14 cellular contexts compared by ENCODE assay signal in genomic region chr2:20551231-20551944, GRCh38.
DNase-seq lines count a peak whose midpoint lies in the region; ATAC-seq and TF ChIP-seq lines count a peak whose summit lies in the region.
"Had no signal": no experiment of that assay in that cellular context is flagged by ENCODE, and none has a peak within 500 bp of the region (broad histone marks: within the 10 kb centered on the region; RNA-seq: fewer than 3 reads in every experiment).

No MANE protein-coding gene starts in this region.

- no peaks in the 10 kb centered on the region for H3K9me2 ChIP-seq in SK-N-SH

- H3K9me3 ChIP-seq in BLaER1 treated with 17β-estradiol and CSF1 and Interleukin-3, amounts not matched to agents 10 nM and 100 nM (replicated peaks in 1 of 11): peaks cover 0 to 2% (median 0%) of the 10 kb centered on the region in 11 experiments; a peak in 1 of 22 replicates
- H3K9me3 ChIP-seq in SK-N-SH (no peaks in the 10 kb centered on the region), right cardiac atrium (ENCODE audit: control insufficient read depth, low read length) (no peaks in the 10 kb centered on the region), prostate gland (no peaks in the 10 kb centered on the region)

- H3K4me1 ChIP-seq in BLaER1 treated with 17β-estradiol and CSF1 and Interleukin-3, amounts not matched to agents 10 nM and 100 nM: peaks cover 19 to 51% (median 35%) of the 10 kb centered on the region in 10 experiments; a peak in 19 of 20 replicates
- H3K4me1 ChIP-seq in SK-N-SH (ENCODE audit: control insufficient read depth in 1 of 2, insufficient read depth in 2 of 2, low read depth in 1 of 2, low read length in 1 of 2) (peaks cover 6 to 24% of the 10 kb centered on the region in 2 experiments; a peak in 3 of 4 replicates), right cardiac atrium (ENCODE audit: control insufficient read depth, insufficient read depth, low read length) (no peaks in the 10 kb centered on the region), prostate gland (replicated peaks) (no peaks in the 10 kb centered on the region)

- H3K4me3 ChIP-seq in BLaER1 treated with 17β-estradiol and CSF1 and Interleukin-3, amounts not matched to agents 10 nM and 100 nM: no peak overlapping the region
- no peak overlapping the region for H3K4me3 ChIP-seq in SK-N-SH (ENCODE audit: low read depth in 2 of 2, low read length in 1 of 2)
- H3K4me3 ChIP-seq in right cardiac atrium (ENCODE audit: low read length): no peak overlapping the region
- no peak overlapping the region for H3K4me3 ChIP-seq in prostate gland

- no peak overlapping the region for H3K9ac ChIP-seq in BLaER1 treated with 17β-estradiol and CSF1 and Interleukin-3, amounts not matched to agents 10 nM and 100 nM
- no peak overlapping the region for H3K9ac ChIP-seq in SK-N-SH

- no peaks in the 10 kb centered on the region for H3K79me2 ChIP-seq in SK-N-SH (ENCODE audit: insufficient read depth)

- H3K36me3 ChIP-seq in BLaER1 treated with 17β-estradiol and CSF1 and Interleukin-3, amounts not matched to agents 10 nM and 100 nM: no peaks in the 10 kb centered on the region
- H3K36me3 ChIP-seq in SK-N-SH (replicated peaks in 1 of 2; ENCODE audit: control insufficient read depth in 1 of 2, insufficient read depth in 2 of 2, low read length in 1 of 2) (no peaks in the 10 kb centered on the region), prostate gland (no peaks in the 10 kb centered on the region)

- no peak for TF ChIP-seq RAD21 in SK-N-SH (IDR thresholded peaks at IDR 0.05; ENCODE audit: low read length)

- peaks cover 0 to 1% (median 0%) of the 10 kb centered on the region in 11 experiments; a peak in 2 of 22 replicates for H3K27me3 ChIP-seq in BLaER1 treated with 17β-estradiol and CSF1 and Interleukin-3, amounts not matched to agents 10 nM and 100 nM
- H3K27me3 ChIP-seq in SK-N-SH (ENCODE audit: insufficient read depth) (no peaks in the 10 kb centered on the region), right cardiac atrium (ENCODE audit: control insufficient read depth, insufficient read depth) (no peaks in the 10 kb centered on the region), prostate gland (replicated peaks; ENCODE audit: insufficient read depth) (no peaks in the 10 kb centered on the region)

- intact Hi-C loops in right cardiac atrium (cut with DNase I): no loop called here
- intact Hi-C loops in prostate gland (cut with DNase I): no loop called here

- no peak for TF ChIP-seq CTCF in SK-N-SH (IDR thresholded peaks at IDR 0.05)
- TF ChIP-seq CTCF in prostate gland (IDR thresholded peaks at IDR 0.05): no peak
- no peak for TF ChIP-seq CTCF in RWPE1 (conservative IDR thresholded peaks at IDR 0.05; ENCODE audit: low read depth)

- peak overlapping the region in 10 of 11 experiments; percentile 3 to 58 (median 36); a peak in 16 of 22 replicates for H3K4me2 ChIP-seq in BLaER1 treated with 17β-estradiol and CSF1 and Interleukin-3, amounts not matched to agents 10 nM and 100 nM
- peak overlapping the region; percentile 5; the same call in 1 of the 2 replicates for H3K4me2 ChIP-seq in SK-N-SH

- H2AFZ ChIP-seq in SK-N-SH (ENCODE audit: low read depth): peak overlapping the region; percentile 44

- no peak overlapping the region for H3K27ac ChIP-seq in BLaER1 treated with 17β-estradiol and CSF1 and Interleukin-3, amounts not matched to agents 10 nM and 100 nM
- peak overlapping the region; percentile 16 to 80; a peak in 3 of 4 replicates for H3K27ac ChIP-seq in SK-N-SH (ENCODE audit: low read depth in 2 of 2, low read length in 1 of 2)
- no peak overlapping the region for H3K27ac ChIP-seq in right cardiac atrium (ENCODE audit: low read length)
- H3K27ac ChIP-seq in prostate gland: peak overlapping the region; percentile 45 to 50
- no peak overlapping the region for H3K27ac ChIP-seq in RWPE1

- POLR2A ChIA-PET in SK-N-SH (lab: Yijun Ruan, JAX): interaction anchor here (1.4 kb wide), 1 partner anchor 104 kb away, joined by 19 read pairs; the partner anchor contains the start of gene RHOB
- POLR2A ChIA-PET in HEK293T (lab: Yijun Ruan, JAX): no interaction called here
- POLR2A ChIA-PET in RWPE1 (lab: Yijun Ruan, JAX; ENCODE audit: low non-redundant PET): no interaction called here

- no peaks in the 10 kb centered on the region for H3F3A ChIP-seq in SK-N-SH (replicated peaks; ENCODE audit: insufficient read depth)

- no peaks in the 10 kb centered on the region; a peak in 1 of 22 replicates for H4K20me1 ChIP-seq in BLaER1 treated with 17β-estradiol and CSF1 and Interleukin-3, amounts not matched to agents 10 nM and 100 nM
- H4K20me1 ChIP-seq in SK-N-SH (ENCODE audit: insufficient read depth): no peaks in the 10 kb centered on the region

- no peak for TF ChIP-seq POLR2A in prostate gland (IDR thresholded peaks at IDR 0.05)

- peak; percentile 80 for DNase-seq in SK-N-SH
- peak in 2 of 3 donors; percentile 55 to 65 for DNase-seq in right cardiac atrium
- DNase-seq in prostate gland (ENCODE audit: low spot score): peak; percentile 83
- DNase-seq in HEK293T (ENCODE audit: extremely low spot score): no peak
- no peak for DNase-seq in NCI-H2081 (lab: John Stamatoyannopoulos, UW)
- no peak for DNase-seq in RWPE1 (ENCODE audit: low spot score)
- DNase-seq: activated CD4-positive, alpha-beta T cell treated with anti-CD3 and anti-CD28 coated beads for 48 hours; central memory CD4-positive, alpha-beta T cell; NCI-H187; stimulated activated CD4-positive, alpha-beta T cell treated with anti-CD3 and anti-CD28 coated beads, Interleukin-2, amount 100 ng/mL, for 24 hours; T-cell had no signal

- 78% methylated on average over 8 of the region's 9 CpGs for WGBS in SK-N-SH (ENCODE audit: low lambda C conversion rate)
- WGBS in right cardiac atrium: 55% methylated on average over 9 of the region's 9 CpGs
- WGBS in prostate gland: 54% methylated on average over 9 of the region's 9 CpGs

- CTCF ChIA-PET in SK-N-SH (lab: Yijun Ruan, JAX) (interaction anchor here (0.8 to 1.8 kb wide), 7 partner anchors 10 to 110 kb away, joined by 3 to 6 read pairs (median 4); no protein-coding TSS in a partner anchor), HEK293T (lab: Yijun Ruan, JAX) (interaction anchor here (0.9 kb wide), 1 partner anchor 107 kb away, joined by 3 read pairs; no protein-coding TSS in a partner anchor), RWPE1 (lab: Yijun Ruan, JAX) (interaction anchor here (0.7 kb wide), 1 partner anchor 14 kb away, joined by 3 read pairs; no protein-coding TSS in a partner anchor)

- TF ChIP-seq EP300 in SK-N-SH (IDR thresholded peaks at IDR 0.05; ENCODE audit: borderline replicate concordance in 1 of 2, low read depth in 1 of 2, low read length in 1 of 2): no peak

- peak; percentile 60 for ATAC-seq in right cardiac atrium
- ATAC-seq in HG03469 (IDR thresholded peaks at IDR 0.05; ENCODE audit: unreplicated experiment): no peak
- ATAC-seq: natural killer cell treated with Interleukin-12 subunit alpha and Interleukin-12 subunit beta and Interleukin-15 and Interleukin-18, amount 100 ng/mL, for 72 hours; T-cell had no signal

TF ChIP-seq in SK-N-SH, 30 proteins besides CTCF, POLR2A, EP300 and RAD21:
- TF ChIP-seq JUND (IDR thresholded peaks at IDR 0.05) (no peak), SMC3 (IDR thresholded peaks at IDR 0.05; ENCODE audit: low read depth, low read length) (no peak), CHD2 (IDR thresholded peaks at IDR 0.05; ENCODE audit: low read length, partially characterized antibody) (no peak)

TF ChIP-seq in HEK293T, 16 proteins besides CTCF, POLR2A, EP300 and RAD21:
- TF ChIP-seq HDGF (IDR thresholded peaks at IDR 0.05; ENCODE audit: borderline replicate concordance): no peak
- no peak for TF ChIP-seq NFRKB (IDR thresholded peaks at IDR 0.05)
- no peak for TF ChIP-seq FOXK2 (IDR thresholded peaks at IDR 0.05)
- no peak for TF ChIP-seq PKNOX1 (IDR thresholded peaks at IDR 0.05)
- TF ChIP-seq TARDBP (IDR thresholded peaks at IDR 0.05): no peak
- no peak for TF ChIP-seq CTBP1 (IDR thresholded peaks at IDR 0.05; ENCODE audit: borderline replicate concordance)
- TF ChIP-seq LEF1 (IDR thresholded peaks at IDR 0.05; ENCODE audit: borderline replicate concordance): no peak
- no peak for TF ChIP-seq L3MBTL2 (conservative IDR thresholded peaks at IDR 0.05)
- TF ChIP-seq BHLHE40 (IDR thresholded peaks at IDR 0.05; ENCODE audit: borderline replicate concordance): no peak
- TF ChIP-seq SUZ12 (IDR thresholded peaks at IDR 0.05): no peak
- TF ChIP-seq ZNF384 (IDR thresholded peaks at IDR 0.05): no peak
- no peak for TF ChIP-seq FOXA1 (IDR thresholded peaks at IDR 0.05)

Comparison
In these comparisons a context has a peak if more than half of its experiments do, and no peak if none do; other contexts are left out.
1. H3K27ac ChIP-seq: peak in SK-N-SH (2 of 2) and prostate gland (2 of 2); none in BLaER1 treated with 17β-estradiol and CSF1 and Interleukin-3, amounts not matched to agents 10 nM and 100 nM (0 of 11), right cardiac atrium (single experiment) and RWPE1 (single experiment).
2. DNase-seq: peak in SK-N-SH (single experiment), right cardiac atrium (2 of 3) and prostate gland (single experiment); none in HEK293T (single experiment), NCI-H2081 (0 of 2) and RWPE1 (single experiment).